1 cellular context compared by ENCODE assay signal in the genomic region with DNA sequence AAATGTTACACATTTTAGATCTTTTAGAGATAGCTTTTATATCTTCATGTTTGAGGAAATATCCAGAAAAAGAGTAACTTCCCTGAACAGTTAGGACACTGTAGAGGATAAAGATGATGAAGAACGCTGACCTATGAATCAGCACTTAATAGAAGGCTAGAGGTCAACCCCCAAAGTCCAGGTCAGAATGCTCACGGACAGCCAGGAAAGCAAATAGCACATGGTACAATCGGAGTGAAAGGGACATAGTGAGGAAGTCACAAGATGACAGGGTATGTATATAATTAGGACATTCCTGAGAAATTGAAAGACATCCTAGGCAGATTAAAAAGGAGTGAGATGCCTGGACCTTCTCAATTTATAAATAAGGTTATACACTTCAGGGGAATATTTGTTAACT.
TF ChIP-seq lines count a peak whose summit lies in the region.

No MANE protein-coding gene starts in this region.

TF ChIP-seq in liver, 16 proteins besides CTCF, POLR2A, EP300 and RAD21 (continued from another document):
- TF ChIP-seq, protein P1, sequence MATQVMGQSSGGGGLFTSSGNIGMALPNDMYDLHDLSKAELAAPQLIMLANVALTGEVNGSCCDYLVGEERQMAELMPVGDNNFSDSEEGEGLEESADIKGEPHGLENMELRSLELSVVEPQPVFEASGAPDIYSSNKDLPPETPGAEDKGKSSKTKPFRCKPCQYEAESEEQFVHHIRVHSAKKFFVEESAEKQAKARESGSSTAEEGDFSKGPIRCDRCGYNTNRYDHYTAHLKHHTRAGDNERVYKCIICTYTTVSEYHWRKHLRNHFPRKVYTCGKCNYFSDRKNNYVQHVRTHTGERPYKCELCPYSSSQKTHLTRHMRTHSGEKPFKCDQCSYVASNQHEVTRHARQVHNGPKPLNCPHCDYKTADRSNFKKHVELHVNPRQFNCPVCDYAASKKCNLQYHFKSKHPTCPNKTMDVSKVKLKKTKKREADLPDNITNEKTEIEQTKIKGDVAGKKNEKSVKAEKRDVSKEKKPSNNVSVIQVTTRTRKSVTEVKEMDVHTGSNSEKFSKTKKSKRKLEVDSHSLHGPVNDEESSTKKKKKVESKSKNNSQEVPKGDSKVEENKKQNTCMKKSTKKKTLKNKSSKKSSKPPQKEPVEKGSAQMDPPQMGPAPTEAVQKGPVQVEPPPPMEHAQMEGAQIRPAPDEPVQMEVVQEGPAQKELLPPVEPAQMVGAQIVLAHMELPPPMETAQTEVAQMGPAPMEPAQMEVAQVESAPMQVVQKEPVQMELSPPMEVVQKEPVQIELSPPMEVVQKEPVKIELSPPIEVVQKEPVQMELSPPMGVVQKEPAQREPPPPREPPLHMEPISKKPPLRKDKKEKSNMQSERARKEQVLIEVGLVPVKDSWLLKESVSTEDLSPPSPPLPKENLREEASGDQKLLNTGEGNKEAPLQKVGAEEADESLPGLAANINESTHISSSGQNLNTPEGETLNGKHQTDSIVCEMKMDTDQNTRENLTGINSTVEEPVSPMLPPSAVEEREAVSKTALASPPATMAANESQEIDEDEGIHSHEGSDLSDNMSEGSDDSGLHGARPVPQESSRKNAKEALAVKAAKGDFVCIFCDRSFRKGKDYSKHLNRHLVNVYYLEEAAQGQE (IDR thresholded peaks at IDR 0.05) = peak; percentile 65
